In genomic region chr5:58773744-58774441, GRCh38 we compare ENCODE assay signal across 14 cellular contexts.
DNase-seq lines count a peak whose midpoint lies in the region; ATAC-seq and TF ChIP-seq lines count a peak whose summit lies in the region.
"Had no signal": no experiment of that assay in that cellular context is flagged by ENCODE, and none has a peak within 500 bp of the region (broad histone marks: within the 10 kb centered on the region; RNA-seq: fewer than 3 reads in every experiment).

No MANE protein-coding gene starts in this region.

- H3K27me3 ChIP-seq in body of pancreas = no peaks in the 10 kb centered on the region
- H3K27me3 ChIP-seq in WERI-Rb-1 (ENCODE audit: insufficient read depth, low read depth, severe bottlenecking) = no peaks in the 10 kb centered on the region
- H3K27me3 ChIP-seq: ascending aorta had no signal

- TF ChIP-seq CTCF in body of pancreas (IDR thresholded peaks at IDR 0.05) (no peak), WERI-Rb-1 (IDR thresholded peaks at IDR 0.05; ENCODE audit: low read depth, low read length) (no peak), mesothelial cell of epicardium (IDR thresholded peaks at IDR 0.05; ENCODE audit: unreplicated experiment) (no peak)

- ATAC-seq in body of pancreas (peak; percentile 93), HG03378 (IDR thresholded peaks at IDR 0.05; ENCODE audit: unreplicated experiment) (no peak), HG03520 (IDR thresholded peaks at IDR 0.05; ENCODE audit: unreplicated experiment) (no peak)

- intact Hi-C loops in body of pancreas (cut with DNase I) = no loop called here

- H3K27ac Mint-ChIP-seq in mesothelial cell of epicardium = no peak overlapping the region
- H3K27ac Mint-ChIP-seq: activated T-helper 1 cell treated with anti-CD3 and anti-CD28 coated beads, Interleukin-12 subunit alpha, Interleukin-12 subunit beta, Interleukin-2, Interleukin-4 antibody, amounts not matched to agents 30 ng/mL and 10 ng/mL and 1 ng/mL, durations not matched to agents 14 hours and 24 hours and 36 hours; B cell had no signal

- H3K4me3 ChIP-seq in body of pancreas (no peak overlapping the region), WERI-Rb-1 (ENCODE audit: low read depth, low read length) (no peak overlapping the region)
- H3K4me3 ChIP-seq: ascending aorta, PC-9 had no signal

- no peaks in the 10 kb centered on the region for H3K36me3 ChIP-seq in body of pancreas (replicated peaks in 1 of 2; ENCODE audit: insufficient read depth in 1 of 2, low read depth in 2 of 2)
- H3K36me3 ChIP-seq in WERI-Rb-1 = no peaks in the 10 kb centered on the region
- H3K36me3 ChIP-seq: ascending aorta had no signal

- no peaks in the 10 kb centered on the region for H3K4me1 Mint-ChIP-seq in mesothelial cell of epicardium

- no peaks in the 10 kb centered on the region for H3K36me3 Mint-ChIP-seq in mesothelial cell of epicardium

- H3K27me3 Mint-ChIP-seq in mesothelial cell of epicardium (ENCODE audit: low read depth) = peaks cover 39% of the 10 kb centered on the region
- H3K27me3 Mint-ChIP-seq: B cell had no signal

- no peak overlapping the region for H3K4me3 Mint-ChIP-seq in mesothelial cell of epicardium
- H3K4me3 Mint-ChIP-seq: activated T-helper 1 cell treated with anti-CD3 and anti-CD28 coated beads, Interleukin-12 subunit alpha, Interleukin-12 subunit beta, Interleukin-2, Interleukin-4 antibody, amounts not matched to agents 30 ng/mL and 10 ng/mL and 1 ng/mL, durations not matched to agents 14 hours and 24 hours and 36 hours; B cell had no signal

- peak; percentile 97 for DNase-seq in DMS 273 treated with DMSO at 0.1 percent for 48 hours (lab: John Stamatoyannopoulos, UW)
- peak; percentile 70 for DNase-seq in NCI-H2081 treated with DMSO at 0.1 percent for 48 hours (lab: John Stamatoyannopoulos, UW)
- DNase-seq in body of pancreas = peak; percentile 81 to 92 (median 88)
- peak; percentile 50 for DNase-seq in middle frontal gyrus (ENCODE audit: extremely low spot score, low spot score)
- no peak for DNase-seq in WERI-Rb-1
- DNase-seq in mesothelial cell of epicardium (ENCODE audit: low spot score in 2 of 2, unreplicated experiment in 2 of 2) = no peak
- DNase-seq: activated CD4-positive, alpha-beta T cell treated with anti-CD3 and anti-CD28 coated beads, Interleukin-2, amount 50 U/mL, for 4 hours; KBM-7; PC-9 had no signal

- H3K4me1 ChIP-seq in body of pancreas = peaks cover 31% of the 10 kb centered on the region
- H3K4me1 ChIP-seq: ascending aorta had no signal

- H3K9me3 Mint-ChIP-seq in mesothelial cell of epicardium = no peaks in the 10 kb centered on the region
- H3K9me3 Mint-ChIP-seq: activated T-helper 1 cell treated with anti-CD3 and anti-CD28 coated beads, Interleukin-12 subunit alpha, Interleukin-12 subunit beta, Interleukin-2, Interleukin-4 antibody, amounts not matched to agents 30 ng/mL and 10 ng/mL and 1 ng/mL, durations not matched to agents 14 hours and 24 hours and 36 hours had no signal

- no peaks in the 10 kb centered on the region for H3K9me3 ChIP-seq in body of pancreas
- H3K9me3 ChIP-seq in WERI-Rb-1 (ENCODE audit: severe bottlenecking) = no peaks in the 10 kb centered on the region
- H3K9me3 ChIP-seq: ascending aorta had no signal

- 7 to 17% methylated on average over 2 of the region's 2 CpGs for WGBS in body of pancreas, 2 donors

- H3K27ac ChIP-seq in body of pancreas = peak overlapping the region in 3 of 4 donors; percentile 51 to 65 (median 65)
- no peak overlapping the region for H3K27ac ChIP-seq in WERI-Rb-1
- H3K27ac ChIP-seq: ascending aorta, PC-9 had no signal

- no peak for TF ChIP-seq POLR2A in body of pancreas (IDR thresholded peaks at IDR 0.05)

Comparison
In these comparisons a context has a peak if more than half of its experiments do, and no peak if none do; other contexts are left out.
1. DNase-seq: peak in DMS 273 treated with DMSO at 0.1 percent for 48 hours (single experiment), NCI-H2081 treated with DMSO at 0.1 percent for 48 hours (single experiment), body of pancreas (4 of 4) and middle frontal gyrus (single experiment); none in WERI-Rb-1 (single experiment) and mesothelial cell of epicardium (0 of 2).